ENCODE assay signal across 23 cellular contexts in the genomic region with DNA sequence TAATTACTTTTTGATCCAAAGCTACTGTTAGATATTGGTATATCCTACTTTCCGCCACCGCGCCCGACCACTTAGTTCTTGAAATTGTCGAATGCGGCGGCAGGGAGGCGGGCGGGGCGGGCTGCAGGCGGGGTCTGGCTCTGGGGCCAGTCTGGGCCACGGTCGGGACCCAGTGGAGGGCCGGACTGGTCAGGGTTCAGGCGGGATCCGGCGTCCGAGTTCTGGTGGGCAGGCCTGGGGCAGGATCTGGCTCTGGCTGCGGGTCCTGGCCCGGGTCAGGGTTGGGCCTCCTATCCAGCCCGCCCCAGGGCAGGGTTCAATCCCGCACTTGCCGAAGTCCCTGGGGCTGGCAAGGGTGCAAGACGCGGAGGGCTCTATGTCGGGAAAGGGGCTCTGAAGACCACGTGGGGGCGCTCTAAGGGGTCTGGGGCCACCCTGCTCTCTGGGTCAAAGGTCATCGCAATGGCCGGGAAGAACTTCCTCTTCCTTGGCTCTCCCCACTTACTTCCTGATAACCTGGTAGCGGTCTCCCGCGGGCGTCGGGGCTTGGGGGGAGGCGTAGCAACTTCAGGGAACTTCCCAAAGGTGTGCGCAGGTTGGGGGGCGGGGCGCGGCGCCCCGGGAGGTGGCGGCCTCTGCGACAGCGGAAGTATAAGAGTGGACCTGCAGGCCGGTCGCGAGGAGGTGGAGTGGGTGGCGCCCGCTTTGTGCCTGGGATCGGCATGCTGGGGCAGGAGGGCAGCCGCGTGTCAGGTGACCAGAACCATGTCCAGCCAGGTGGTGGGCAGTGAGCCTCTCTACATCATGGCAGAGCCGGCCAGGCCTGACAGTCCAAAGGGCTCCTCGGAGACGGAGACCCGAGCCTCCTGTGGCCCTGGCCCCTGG.
DNase-seq lines count a peak whose midpoint lies in the region; ATAC-seq, FAIRE-seq and TF ChIP-seq lines count a peak whose summit lies in the region.
"Had no signal": no experiment of that assay in that cellular context is flagged by ENCODE, and none has a peak within 500 bp of the region (broad histone marks: within the 10 kb centered on the region; RNA-seq: fewer than 3 reads in every experiment).

No MANE protein-coding gene starts in this region.

- H3K27me3 ChIP-seq in H1 (replicated peaks in 1 of 4; ENCODE audit: control insufficient read depth in 3 of 4, extremely low read depth in 1 of 4, insufficient read depth in 3 of 4, low read length in 3 of 4) (no peaks in the 10 kb centered on the region), upper lobe of right lung (no peaks in the 10 kb centered on the region)
- H3K27me3 ChIP-seq: BLaER1 had no signal

- H3K27ac Mint-ChIP-seq in stimulated activated naive CD8-positive, alpha-beta T cell treated with anti-CD3 and anti-CD28 coated beads, Interleukin-15, amount 100 ng/mL, for 72 hours = no peak overlapping the region
- H3K27ac Mint-ChIP-seq: B cell; CD4-positive, CD25-positive, alpha-beta regulatory T cell; CD8-positive, alpha-beta T cell had no signal

- intact Hi-C loops in upper lobe of right lung (cut with DNase I) = no loop called here

- no peak overlapping the region for H4K91ac ChIP-seq in H1 (replicated peaks; ENCODE audit: insufficient read length, low read length)

- peak in 1 of 2 experiments; percentile 13; a peak in 1 of 4 replicates for TF ChIP-seq RAD21 in H1 (IDR thresholded peaks at IDR 0.05 in 1 of 2, conservative IDR thresholded peaks at IDR 0.05 in 1 of 2; ENCODE audit: low read depth in 2 of 2, low read length in 2 of 2)

- no peak overlapping the region for H4K5ac ChIP-seq in H1 (ENCODE audit: insufficient read length, low read depth, low read length)

- H3K36me3 ChIP-seq in H1 (ENCODE audit: control insufficient read depth in 2 of 4, insufficient read depth in 4 of 4, low read length in 3 of 4) (no peaks in the 10 kb centered on the region), upper lobe of right lung (no peaks in the 10 kb centered on the region)
- H3K36me3 ChIP-seq: BLaER1 had no signal

- peak; percentile 29 for ATAC-seq in stimulated activated naive CD8-positive, alpha-beta T cell treated with anti-CD3 and anti-CD28 coated beads, Interleukin-15, amount 100 ng/mL, for 72 hours
- no peak for ATAC-seq in stimulated activated naive CD8-positive, alpha-beta T cell treated with anti-CD3 and anti-CD28 coated beads, Interleukin-15, Interleukin-2, amounts not matched to agents 100 U/mL and 50 U/mL, for 24 hours
- ATAC-seq in omental fat pad (ENCODE audit: low FRiP score) (peak; percentile 39), upper lobe of right lung (peak; percentile 18)
- ATAC-seq: CD8-positive, alpha-beta T cell had no signal

- H3K79me1 ChIP-seq in H1 (ENCODE audit: low read depth, low read length) = no peaks in the 10 kb centered on the region

- no peak overlapping the region for H3K27ac ChIP-seq in H1 (ENCODE audit: low read depth, low read length)
- H3K27ac ChIP-seq in upper lobe of right lung = no peak overlapping the region
- H3K27ac ChIP-seq: 22Rv1, BLaER1, C4-2B, GM23248 had no signal

- no peak overlapping the region for H3K4ac ChIP-seq in H1 (replicated peaks; ENCODE audit: insufficient read length, low read depth, low read length)

- POLR2A ChIA-PET in H1 (lab: Charles Lee; ENCODE audit: partially characterized antibody) = no interaction called here

- no peaks in the 10 kb centered on the region for H3K79me2 ChIP-seq in H1 (ENCODE audit: control insufficient read depth in 1 of 2, insufficient read depth in 2 of 2, low read length in 2 of 2)

- H4K8ac ChIP-seq in H1 (ENCODE audit: extremely low read depth, insufficient read depth, low read length) = peak overlapping the region; percentile 5; the same call in 1 of the 2 replicates

- CTCF ChIA-PET in H1 (lab: Charles Lee; ENCODE audit: partially characterized antibody) = interaction anchor here (0.8 to 1.4 kb wide), 5 partner anchors 12 to 218 kb away, joined by 3 to 4 read pairs (median 3); no protein-coding TSS in a partner anchor

- H2AK5ac ChIP-seq in H1 (ENCODE audit: low read depth, low read length) = no peak overlapping the region

- no peak for FAIRE-seq in H1 (lab: Jason Lieb, UNC)
- FAIRE-seq: A204.1, G401.6, GM12892, H54 had no signal

- H3K4me3 Mint-ChIP-seq in stimulated activated naive CD8-positive, alpha-beta T cell treated with anti-CD3 and anti-CD28 coated beads, Interleukin-15, amount 100 ng/mL, for 72 hours = no peak overlapping the region
- H3K4me3 Mint-ChIP-seq: B cell; CD4-positive, CD25-positive, alpha-beta regulatory T cell; CD8-positive, alpha-beta T cell had no signal

- TF ChIP-seq CTCF in H1 (IDR thresholded peaks at IDR 0.05; ENCODE audit: control extremely low read depth in 1 of 3, insufficient read depth in 1 of 3, low read depth in 1 of 3, low read length in 3 of 3) = peak in 2 of 3 experiments; percentile 4 to 8; a peak in 2 of 4 replicates
- no peak for TF ChIP-seq CTCF in omental fat pad (IDR thresholded peaks at IDR 0.05)
- no peak for TF ChIP-seq CTCF in upper lobe of right lung (IDR thresholded peaks at IDR 0.05)

- no peaks in the 10 kb centered on the region for H3K9me3 Mint-ChIP-seq in stimulated activated naive CD8-positive, alpha-beta T cell treated with anti-CD3 and anti-CD28 coated beads, Interleukin-15, amount 100 ng/mL, for 72 hours
- H3K9me3 Mint-ChIP-seq: CD4-positive, CD25-positive, alpha-beta regulatory T cell; CD8-positive, alpha-beta T cell had no signal

- 97% methylated on average over 41 of the region's 57 CpGs; no CpG with 5 or more reads in 1 of the 2 experiments for WGBS in H1 (ENCODE audit: extremely low coverage in 1 of 2, insufficient coverage in 1 of 2, insufficient read length in 1 of 2, insufficient replicate concordance in 2 of 2, low coverage in 1 of 2, low lambda C conversion rate in 2 of 2, missing lambda C conversion rate in 1 of 2), 2 experiments

- DNase-seq in stimulated activated naive CD8-positive, alpha-beta T cell treated with anti-CD3 and anti-CD28 coated beads, Interleukin-15, amount 100 ng/mL, for 72 hours = no peak
- DNase-seq in stimulated activated naive CD8-positive, alpha-beta T cell treated with anti-CD3 and anti-CD28 coated beads, Interleukin-15, Interleukin-2, amounts not matched to agents 100 U/mL and 50 U/mL, for 24 hours = no peak
- DNase-seq in H1 (ENCODE audit: low read depth in 1 of 2, low spot score in 2 of 2) (no peak), omental fat pad (ENCODE audit: low spot score) (no peak), upper lobe of right lung (no peak), activated gamma-delta T cell (lab: John Stamatoyannopoulos, UW) (no peak), NCI-H2107 (lab: John Stamatoyannopoulos, UW) (no peak), SIG-M5 treated with dmso at 0.1 percent for 504 hours (lab: John Stamatoyannopoulos, UW; ENCODE audit: unreplicated experiment) (no peak)
- DNase-seq: Caco-2; CD4-positive, CD25-positive, alpha-beta regulatory T cell; CD8-positive, alpha-beta T cell; DMS153; DND-41; GM23248; HCEC 1CT had no signal

- peaks cover 9% of the 10 kb centered on the region for H3K4me1 Mint-ChIP-seq in stimulated activated naive CD8-positive, alpha-beta T cell treated with anti-CD3 and anti-CD28 coated beads, Interleukin-15, amount 100 ng/mL, for 72 hours
- H3K4me1 Mint-ChIP-seq: B cell had no signal

- H3K4me1 ChIP-seq in H1 (replicated peaks in 1 of 4; ENCODE audit: control insufficient read depth in 3 of 4, insufficient read depth in 4 of 4, low read length in 3 of 4) (no peaks in the 10 kb centered on the region), upper lobe of right lung (no peaks in the 10 kb centered on the region)
- H3K4me1 ChIP-seq: BLaER1, Caco-2 had no signal

- H2BK12ac ChIP-seq in H1 (ENCODE audit: low read depth, low read length) = no peak overlapping the region

- H3K18ac ChIP-seq in H1 (ENCODE audit: extremely low read depth, low read length) = no peak overlapping the region

- no peak overlapping the region for H2BK5ac ChIP-seq in H1 (ENCODE audit: low read depth, low read length)

- no peaks in the 10 kb centered on the region for H4K20me1 ChIP-seq in H1 (replicated peaks in 1 of 2; ENCODE audit: control insufficient read depth in 1 of 2, insufficient read depth in 2 of 2, low read length in 2 of 2)
- H4K20me1 ChIP-seq: BLaER1 had no signal

- no peak overlapping the region for H3K14ac ChIP-seq in H1 (ENCODE audit: insufficient read length)

- no peaks in the 10 kb centered on the region for H3K23me2 ChIP-seq in H1 (ENCODE audit: low read depth, low read length)

- no peak overlapping the region for H3K56ac ChIP-seq in H1 (replicated peaks; ENCODE audit: insufficient read length, low read depth, low read length)

- H2BK20ac ChIP-seq in H1 (ENCODE audit: low read length) = no peak overlapping the region

- H3K4me3 ChIP-seq in H1 (ENCODE audit: extremely low read depth in 1 of 4, insufficient read depth in 2 of 4, low read depth in 3 of 4, low read length in 4 of 4) (no peak overlapping the region), upper lobe of right lung (no peak overlapping the region)
- H3K4me3 ChIP-seq: BLaER1, GM23248 had no signal

- H3K23ac ChIP-seq in H1 (ENCODE audit: insufficient read length) = no peak overlapping the region

- TF ChIP-seq EP300 in H1 (IDR thresholded peaks at IDR 0.05; ENCODE audit: borderline replicate concordance in 1 of 2, low read depth in 2 of 2, low read length in 2 of 2) = no peak

- no peak overlapping the region for H3K9ac ChIP-seq in H1 (replicated peaks in 1 of 4; ENCODE audit: extremely low read depth in 1 of 4, low read depth in 3 of 4, low read length in 3 of 4)
- H3K9ac ChIP-seq: BLaER1, GM23248 had no signal

- H3K9me3 ChIP-seq in H1 (ENCODE audit: insufficient read depth in 2 of 2, low read depth in 1 of 2, low read length in 1 of 2) = peaks cover 0 to 3% of the 10 kb centered on the region in 2 experiments; a peak in 1 of 4 replicates
- H3K9me3 ChIP-seq in upper lobe of right lung = no peaks in the 10 kb centered on the region
- H3K9me3 ChIP-seq: BLaER1, Caco-2 had no signal

- H3K27me3 Mint-ChIP-seq in stimulated activated naive CD8-positive, alpha-beta T cell treated with anti-CD3 and anti-CD28 coated beads, Interleukin-15, amount 100 ng/mL, for 72 hours = no peaks in the 10 kb centered on the region
- H3K27me3 Mint-ChIP-seq: B cell; CD4-positive, CD25-positive, alpha-beta regulatory T cell had no signal

- no peak overlapping the region for H3K4me2 ChIP-seq in H1 (ENCODE audit: insufficient read depth in 1 of 2, low read depth in 2 of 2, low read length in 2 of 2)
- H3K4me2 ChIP-seq: BLaER1 had no signal

- TF ChIP-seq POLR2A in H1 (IDR thresholded peaks at IDR 0.05; ENCODE audit: control extremely low read depth in 1 of 2, low read depth in 2 of 2, low read length in 2 of 2) = no peak

- H2BK15ac ChIP-seq in H1 (ENCODE audit: low read length) = no peak overlapping the region

- H2BK120ac ChIP-seq in H1 (replicated peaks; ENCODE audit: low read depth, low read length) = no peak overlapping the region

- no peak overlapping the region for H2AFZ ChIP-seq in H1 (ENCODE audit: low read length)
- H2AFZ ChIP-seq: GM23248 had no signal

TF ChIP-seq in H1, 55 proteins besides CTCF, POLR2A, EP300 and RAD21 (continues in another document):
- TF ChIP-seq HDAC2 (IDR thresholded peaks at IDR 0.05; ENCODE audit: borderline replicate concordance in 1 of 2, low read depth in 2 of 2, low read length in 2 of 2) (no peak), YY1 (IDR thresholded peaks at IDR 0.05; ENCODE audit: low read depth, low read length) (no peak), NANOG (IDR thresholded peaks at IDR 0.05; ENCODE audit: insufficient read depth, low read depth, low read length, poor library complexity, severe bottlenecking) (no peak)

Comparison
In these comparisons a context has a peak if more than half of its experiments do, and no peak if none do; other contexts are left out.
1. CTCF ChIP-seq: peak in H1 (2 of 3); none in omental fat pad (0 of 3) and upper lobe of right lung (single experiment).